In genomic region chr10:58326967-58327381, GRCh38 we compare ENCODE assay signal across 13 cellular contexts. TPM values are rescaled to one million over a fixed set of nuclear protein-coding genes. Genes with fewer than 3 reads are reported as not detected.
DNase-seq lines count a peak whose midpoint lies in the region; ATAC-seq and TF ChIP-seq lines count a peak whose summit lies in the region.
"Had no signal": no experiment of that assay in that cellular context is flagged by ENCODE, and none has a peak within 500 bp of the region (broad histone marks: within the 10 kb centered on the region; RNA-seq: fewer than 3 reads in every experiment).

No MANE protein-coding gene starts in this region.

- no peak for TF ChIP-seq CTCF in choroid plexus epithelial cell (conservative IDR thresholded peaks at IDR 0.05; ENCODE audit: low read depth, low read length)
- no peak for TF ChIP-seq CTCF in gastrocnemius medialis (IDR thresholded peaks at IDR 0.05 in 4 of 5, conservative IDR thresholded peaks at IDR 0.05 in 1 of 5)

- H3K36me3 Mint-ChIP-seq in activated naive CD8-positive, alpha-beta T cell treated with anti-CD3 and anti-CD28 coated beads for 36 hours, result no peaks in the 10 kb centered on the region

- H3K4me1 ChIP-seq in iPS DF 6.9 (ENCODE audit: control insufficient read depth, insufficient read depth, low read length) (no peaks in the 10 kb centered on the region), gastrocnemius medialis (no peaks in the 10 kb centered on the region)

- peak in 1 of 2 donors; percentile 38 for ATAC-seq in gastrocnemius medialis
- ATAC-seq in GM18873 (IDR thresholded peaks at IDR 0.05; ENCODE audit: low FRiP score, unreplicated experiment), result no peak

- H3K4me3 Mint-ChIP-seq in activated naive CD8-positive, alpha-beta T cell treated with anti-CD3 and anti-CD28 coated beads for 36 hours, result no peak overlapping the region
- H3K4me3 Mint-ChIP-seq: CD4-positive, alpha-beta memory T cell; central memory CD8-positive, alpha-beta T cell had no signal

- H3K27ac ChIP-seq in iPS DF 6.9 (ENCODE audit: low read length) (no peak overlapping the region), gastrocnemius medialis (no peak overlapping the region)

- H3K36me3 ChIP-seq in iPS DF 6.9 (ENCODE audit: control insufficient read depth, insufficient read depth, low read length) (no peaks in the 10 kb centered on the region), gastrocnemius medialis (no peaks in the 10 kb centered on the region)

- peaks cover 4% of the 10 kb centered on the region for H3K27me3 Mint-ChIP-seq in activated naive CD8-positive, alpha-beta T cell treated with anti-CD3 and anti-CD28 coated beads for 36 hours
- H3K27me3 Mint-ChIP-seq: central memory CD8-positive, alpha-beta T cell had no signal

- H3K4me3 ChIP-seq in choroid plexus epithelial cell (ENCODE audit: low read depth, low read length) (peak overlapping the region; percentile 60), iPS DF 6.9 (ENCODE audit: low read length) (peak overlapping the region; percentile 3; the same call in 1 of the 2 replicates), gastrocnemius medialis (peak overlapping the region in 1 of 4 donors; percentile 24)

- intact Hi-C loops in gastrocnemius medialis (cut with DNase I; ENCODE audit: low total_unique reads), result no loop called here

- DNase-seq in GM03348 (ENCODE audit: low spot score), result peak; percentile 79
- peak; percentile 71 for DNase-seq in choroid plexus epithelial cell (ENCODE audit: low read depth)
- no peak for DNase-seq in iPS DF 6.9 (ENCODE audit: low read depth, low spot score)
- peak; percentile 5 to 23 for DNase-seq in gastrocnemius medialis
- DNase-seq in activated naive CD8-positive, alpha-beta T cell treated with anti-CD3 and anti-CD28 coated beads for 36 hours, result no peak
- DNase-seq in activated CD4-positive, alpha-beta T cell treated with anti-CD3 and anti-CD28 coated beads, Interleukin-2, amount 50 U/mL, for 48 hours, result no peak
- DNase-seq in stimulated activated CD4-positive, alpha-beta T cell treated with anti-CD3 and anti-CD28 coated beads, Interleukin-4, amount 100 ng/mL, for 24 hours, result no peak
- DNase-seq: activated T-cell treated with anti-CD3 and anti-CD28 coated beads for 4 hours; CD4-positive, alpha-beta memory T cell; NCI-H1694; nucleus accumbens had no signal

- no peak overlapping the region for H3K27ac Mint-ChIP-seq in activated naive CD8-positive, alpha-beta T cell treated with anti-CD3 and anti-CD28 coated beads for 36 hours
- H3K27ac Mint-ChIP-seq: CD4-positive, alpha-beta memory T cell had no signal

- no peaks in the 10 kb centered on the region for H3K9me3 Mint-ChIP-seq in activated naive CD8-positive, alpha-beta T cell treated with anti-CD3 and anti-CD28 coated beads for 36 hours
- H3K9me3 Mint-ChIP-seq: CD4-positive, alpha-beta memory T cell; central memory CD8-positive, alpha-beta T cell had no signal

- WGBS in iPS DF 6.9 (ENCODE audit: insufficient coverage, insufficient read length), result no CpG with 5 or more reads among the region's 25 CpGs

- no peaks in the 10 kb centered on the region for H3K9me3 ChIP-seq in iPS DF 6.9 (ENCODE audit: control insufficient read depth, insufficient read depth, low read length)
- H3K9me3 ChIP-seq in gastrocnemius medialis, result no peaks in the 10 kb centered on the region

- no peak for TF ChIP-seq POLR2A in gastrocnemius medialis (IDR thresholded peaks at IDR 0.05)

- H3K27me3 ChIP-seq in iPS DF 6.9 (ENCODE audit: control insufficient read depth, insufficient read depth, low read length) (no peaks in the 10 kb centered on the region), gastrocnemius medialis (peaks cover 0 to 2% (median 0%) of the 10 kb centered on the region in 3 donors)

- in situ Hi-C loops in gastrocnemius medialis (cut with MboI; ENCODE audit: low sequenced_read_pairs in 4 of 4), result loop anchor here in 2 of 4 donors (10.0 kb wide), 2 partner anchors 48 to 58 kb away; partner anchors contain the start of gene TFAM (in 1 of the 2)

- H3K4me1 Mint-ChIP-seq in activated naive CD8-positive, alpha-beta T cell treated with anti-CD3 and anti-CD28 coated beads for 36 hours, result peaks cover 8% of the 10 kb centered on the region

RNA-seq across cellular contexts. Expression of gene UBE2D1, which starts 7.8 kb away (rescaled TPM):
- 100 to 1,000 TPM in 1 of 4 donors, 10 to 100 TPM in 3; 62.0 to 178 (median 81.6) TPM for total RNA-seq in gastrocnemius medialis
- total RNA-seq in activated naive CD8-positive, alpha-beta T cell treated with anti-CD3 and anti-CD28 coated beads for 36 hours, result 10 to 100 TPM; 14.7 to 14.8 TPM

RNA-seq across cellular contexts. Expression of gene CISD1, which starts 58.0 kb away (rescaled TPM):
- 10 to 100 TPM; 54.4 to 90.2 (median 71.1) TPM for total RNA-seq in gastrocnemius medialis
- total RNA-seq in activated naive CD8-positive, alpha-beta T cell treated with anti-CD3 and anti-CD28 coated beads for 36 hours, result 10 to 100 TPM; 65.0 to 65.4 TPM

RNA-seq across cellular contexts. Expression of gene TFAM, which starts 58.2 kb away (rescaled TPM):
- total RNA-seq in gastrocnemius medialis, result 10 to 100 TPM in 3 of 4 donors, 1 to 10 TPM in 1; 9.2 to 21.7 (median 15.0) TPM
- total RNA-seq in activated naive CD8-positive, alpha-beta T cell treated with anti-CD3 and anti-CD28 coated beads for 36 hours, result 100 to 1,000 TPM; 153 to 159 TPM

RNA-seq across cellular contexts. Expression of gene IPMK, which starts 59.3 kb away (rescaled TPM):
- 1 to 10 TPM; 3.0 to 8.2 (median 5.6) TPM for total RNA-seq in gastrocnemius medialis
- 10 to 100 TPM; 10.1 to 10.3 TPM for total RNA-seq in activated naive CD8-positive, alpha-beta T cell treated with anti-CD3 and anti-CD28 coated beads for 36 hours

Comparison
In these comparisons a context has a peak if more than half of its experiments do, and no peak if none do; other contexts are left out.
1. DNase-seq: peak in GM03348 (single experiment), choroid plexus epithelial cell (single experiment) and gastrocnemius medialis (2 of 2); none in iPS DF 6.9 (single experiment), activated naive CD8-positive, alpha-beta T cell treated with anti-CD3 and anti-CD28 coated beads for 36 hours (single experiment), activated CD4-positive, alpha-beta T cell treated with anti-CD3 and anti-CD28 coated beads, Interleukin-2, amount 50 U/mL, for 48 hours (0 of 2) and stimulated activated CD4-positive, alpha-beta T cell treated with anti-CD3 and anti-CD28 coated beads, Interleukin-4, amount 100 ng/mL, for 24 hours (single experiment).
2. RNA of gene TFAM, which starts 58.2 kb away (total RNA-seq): 153 to 159 TPM in activated naive CD8-positive, alpha-beta T cell treated with anti-CD3 and anti-CD28 coated beads for 36 hours; 9.2 to 21.7 TPM in gastrocnemius medialis; every median in the first group is over 4 times any median in the second.